14 cellular contexts compared by ENCODE assay signal in genomic region chr2:151729837-151730236, GRCh38. TPM values are rescaled to one million over a fixed set of nuclear protein-coding genes. Genes with fewer than 3 reads are reported as not detected.
DNase-seq lines count a peak whose midpoint lies in the region; ATAC-seq and TF ChIP-seq lines count a peak whose summit lies in the region.
"Had no signal": no experiment of that assay in that cellular context is flagged by ENCODE, and none has a peak within 500 bp of the region (broad histone marks: within the 10 kb centered on the region; RNA-seq: fewer than 3 reads in every experiment).

No MANE protein-coding gene starts in this region.

- no peak overlapping the region for H3K4me3 ChIP-seq in smooth muscle cell
- no peak overlapping the region for H3K4me3 ChIP-seq in BE2C (ENCODE audit: low read depth, low read length)
- H3K4me3 ChIP-seq: left ventricle myocardium inferior had no signal

- no peak overlapping the region for H3K9ac ChIP-seq in smooth muscle cell (ENCODE audit: low read depth)

- H3K4me1 Mint-ChIP-seq in activated B cell treated with CpG ODN at 0.5 μM for 24 hours: peaks cover 36% of the 10 kb centered on the region

- CTCF ChIA-PET in activated B cell treated with CpG ODN at 0.5 μM for 24 hours (lab: Charles Lee): no interaction called here

- H3K27me3 ChIP-seq in smooth muscle cell (ENCODE audit: low read depth): no peaks in the 10 kb centered on the region
- H3K27me3 ChIP-seq in BE2C: no peaks in the 10 kb centered on the region

- H3K36me3 ChIP-seq in smooth muscle cell (ENCODE audit: low read depth): no peaks in the 10 kb centered on the region
- H3K36me3 ChIP-seq in BE2C: no peaks in the 10 kb centered on the region
- H3K36me3 ChIP-seq: left ventricle myocardium inferior had no signal

- peak overlapping the region; percentile 17 for H3K27ac ChIP-seq in smooth muscle cell (ENCODE audit: low read depth)
- H3K27ac ChIP-seq: left ventricle myocardium inferior had no signal

- no peaks in the 10 kb centered on the region for H3K36me3 Mint-ChIP-seq in activated B cell treated with CpG ODN at 0.5 μM for 24 hours (ENCODE audit: low read depth)

- H3K27ac Mint-ChIP-seq in activated B cell treated with CpG ODN at 0.5 μM for 24 hours: peak overlapping the region; percentile 67
- H3K27ac Mint-ChIP-seq: activated CD8-positive, alpha-beta T cell treated with anti-CD3 and anti-CD28 coated beads, Interleukin-2, amount 10 ng/mL, durations not matched to agents 7 days and 5 days had no signal

- H3K9me3 Mint-ChIP-seq in activated B cell treated with CpG ODN at 0.5 μM for 24 hours: no peaks in the 10 kb centered on the region

- 74% methylated on average over 1 of the region's 1 CpG for WGBS in smooth muscle cell (ENCODE audit: low lambda C conversion rate)

- H3K79me2 ChIP-seq in smooth muscle cell (ENCODE audit: low read depth): no peaks in the 10 kb centered on the region

- TF ChIP-seq CTCF in activated B cell treated with CpG ODN at 0.5 μM for 24 hours (IDR thresholded peaks at IDR 0.05): no peak
- TF ChIP-seq CTCF in smooth muscle cell (IDR thresholded peaks at IDR 0.05; ENCODE audit: borderline replicate concordance, insufficient read depth, poor library complexity, severe bottlenecking): no peak
- no peak for TF ChIP-seq CTCF in BE2C (IDR thresholded peaks at IDR 0.05; ENCODE audit: low read depth, low read length)

- peak overlapping the region; percentile 39 for H3K4me3 Mint-ChIP-seq in activated B cell treated with CpG ODN at 0.5 μM for 24 hours
- H3K4me3 Mint-ChIP-seq: activated CD8-positive, alpha-beta T cell treated with anti-CD3 and anti-CD28 coated beads, Interleukin-2, amount 10 ng/mL, durations not matched to agents 7 days and 5 days had no signal

- POLR2A ChIA-PET in activated B cell treated with CpG ODN at 0.5 μM for 24 hours (lab: Charles Lee): interaction anchor here (0.9 to 2.5 kb wide), 3 partner anchors 36 to 42 kb away, joined by 3 to 15 read pairs (median 6); no protein-coding TSS in a partner anchor

- H3K9me3 ChIP-seq in smooth muscle cell (replicated peaks; ENCODE audit: low read depth) (no peaks in the 10 kb centered on the region), BE2C (no peaks in the 10 kb centered on the region)
- H3K9me3 ChIP-seq: left ventricle myocardium inferior had no signal

- no peaks in the 10 kb centered on the region for H3K27me3 Mint-ChIP-seq in activated B cell treated with CpG ODN at 0.5 μM for 24 hours

- no peak overlapping the region for H3K4me2 ChIP-seq in smooth muscle cell

- intact Hi-C loops in activated B cell treated with CpG ODN at 0.5 μM for 24 hours (cut with micrococcal nuclease): loop anchor here (2.0 to 5.0 kb wide), 3 partner anchors 37 to 93 kb away; no protein-coding TSS in a partner anchor

- no peaks in the 10 kb centered on the region for H4K20me1 ChIP-seq in smooth muscle cell (ENCODE audit: low read depth)

- peak; percentile 41 for ATAC-seq in GM19395 (IDR thresholded peaks at IDR 0.05; ENCODE audit: unreplicated experiment)
- ATAC-seq in HG02798 (IDR thresholded peaks at IDR 0.05; ENCODE audit: poor library complexity, unreplicated experiment): peak; percentile 31
- ATAC-seq in activated B cell treated with CpG ODN at 0.5 μM for 24 hours (ENCODE audit: low read depth): no peak
- ATAC-seq: activated CD8-positive, alpha-beta T cell treated with anti-CD3 and anti-CD28 coated beads, Interleukin-2, amount 10 ng/mL, durations not matched to agents 7 days and 5 days had no signal

- no peak overlapping the region for H2AFZ ChIP-seq in smooth muscle cell (ENCODE audit: low read depth)

- DNase-seq in activated B cell treated with CpG ODN at 0.5 μM for 24 hours: no peak
- no peak for DNase-seq in smooth muscle cell (lab: John Stamatoyannopoulos, UW; ENCODE audit: unreplicated experiment)
- DNase-seq in BE2C: no peak
- no peak for DNase-seq in activated naive CD4-positive, alpha-beta T cell treated with Interleukin-2 at 50 U/mL for 16 hours
- DNase-seq in activated CD4-positive, alpha-beta T cell treated with anti-CD3 and anti-CD28 coated beads, Interleukin-2, amount 50 U/mL, for 4 hours: no peak
- DNase-seq: activated CD8-positive, alpha-beta T cell treated with anti-CD3 and anti-CD28 coated beads, Interleukin-2, amount 10 ng/mL, durations not matched to agents 7 days and 5 days; amygdala; cerebellar nuclear complex; left ventricle myocardium inferior; NCI-H82; stimulated activated CD4-positive, alpha-beta T cell treated with anti-CD3 and anti-CD28 coated beads, Interleukin-15, amount 100 ng/mL, for 24 hours had no signal

- no peaks in the 10 kb centered on the region for H3F3A ChIP-seq in smooth muscle cell (ENCODE audit: low read depth)

- no peaks in the 10 kb centered on the region for H3K4me1 ChIP-seq in smooth muscle cell (ENCODE audit: low read depth)
- no peaks in the 10 kb centered on the region for H3K4me1 ChIP-seq in BE2C
- H3K4me1 ChIP-seq: left ventricle myocardium inferior had no signal

RNA-seq across cellular contexts. Expression of gene NEB, which starts 4.4 kb away (rescaled TPM):
- 1.2 and 2.0 TPM in 2 replicates for total RNA-seq in activated B cell treated with CpG ODN at 0.5 μM for 24 hours
- 1.3 and 4.3 TPM in 2 replicates for total RNA-seq in smooth muscle cell
- 0.18 and 0.32 TPM in 2 replicates for polyA plus RNA-seq in smooth muscle cell
- polyA plus RNA-seq in BE2C (2012; ENCODE audit: insufficient read depth, insufficient read length, low read depth): 0.26 TPM
- polyA plus RNA-seq: IMR-90 had no signal
